Comparison of ENCODE assay signal across 9 cellular contexts in the genomic region with DNA sequence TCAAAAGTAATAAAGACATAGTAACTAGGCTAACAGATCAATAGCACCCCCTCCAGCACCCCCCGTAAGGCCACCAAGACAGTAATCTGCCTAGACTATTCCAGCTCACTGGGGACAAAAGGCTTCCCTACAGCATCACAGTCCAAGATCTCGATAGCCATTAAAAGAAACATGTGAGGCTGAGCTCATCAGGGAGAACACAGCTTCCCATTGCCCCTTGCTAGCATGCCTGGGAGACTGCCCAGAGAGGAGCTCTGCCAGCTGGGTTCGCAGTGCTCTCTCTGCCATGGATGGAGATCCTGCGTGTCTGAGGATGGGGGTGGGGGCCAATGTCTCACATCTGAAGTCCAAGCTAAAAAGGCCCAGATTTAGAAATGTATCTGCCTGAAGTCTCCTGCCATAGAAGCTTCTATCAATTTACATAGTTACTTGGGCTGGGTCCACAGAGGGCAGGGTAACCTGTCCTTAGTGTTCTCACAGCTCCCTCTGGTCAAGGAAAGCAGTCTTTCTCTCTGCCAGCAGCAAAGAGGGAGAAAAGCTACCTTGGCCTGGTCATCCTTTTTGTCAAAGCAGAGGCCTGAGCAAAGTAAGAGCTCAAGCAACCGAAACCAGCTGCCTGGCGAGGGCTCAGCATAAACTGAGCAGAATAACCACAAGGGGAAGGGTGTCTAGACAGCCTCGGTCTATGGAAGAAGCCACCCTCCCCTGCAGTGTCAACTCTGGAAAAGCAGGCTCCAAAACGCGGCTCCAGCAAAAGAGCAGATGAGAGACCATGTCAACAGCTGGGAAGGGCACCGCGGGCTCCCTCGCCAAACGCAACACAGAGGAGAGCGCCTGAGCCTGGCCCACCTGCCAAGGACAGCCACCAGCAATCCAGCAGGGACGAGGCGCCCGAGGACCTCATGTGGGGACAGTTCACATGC. TPM values are rescaled to one million over a fixed set of nuclear protein-coding genes. Genes with fewer than 3 reads are reported as not detected.
DNase-seq lines count a peak whose midpoint lies in the region; ATAC-seq, FAIRE-seq and TF ChIP-seq lines count a peak whose summit lies in the region.
"Had no signal": no experiment of that assay in that cellular context is flagged by ENCODE, and none has a peak within 500 bp of the region (broad histone marks: within the 10 kb centered on the region; RNA-seq: fewer than 3 reads in every experiment).

No MANE protein-coding gene starts in this region.

- BruUV-seq in endothelial cell of umbilical vein (replicated peaks; lab: Mats Ljungman, UMichigan): no TSS peak

- peak; percentile 53 for DNase-seq in activated CD8-positive, alpha-beta memory T cell treated with anti-CD3 and anti-CD28 coated beads, Interleukin-2, amount 10 ng/mL, durations not matched to agents 7 days and 5 days
- DNase-seq in activated CD8-positive, alpha-beta memory T cell treated with anti-CD3 and anti-CD28 coated beads for 24 hours: no peak
- DNase-seq in NCI-H69 (lab: John Stamatoyannopoulos, UW) (peak; percentile 77), endothelial cell of umbilical vein (ENCODE audit: low read depth, low spot score) (peak; percentile 81), nephron progenitor cell (no peak), Kasumi-1 (lab: John Stamatoyannopoulos, UW) (no peak)
- DNase-seq in stimulated activated CD4-positive, alpha-beta T cell treated with anti-CD3 and anti-CD28 coated beads, Interleukin-2, amount 100 ng/mL, for 48 hours: no peak

- POLR2A ChIA-PET in endothelial cell of umbilical vein (lab: Charles Lee): no interaction called here

- no peak overlapping the region for H3K27ac Mint-ChIP-seq in activated CD8-positive, alpha-beta memory T cell treated with anti-CD3 and anti-CD28 coated beads, Interleukin-2, amount 10 ng/mL, durations not matched to agents 7 days and 5 days
- H3K27ac Mint-ChIP-seq in nephron progenitor cell: peak overlapping the region; percentile 29

- no peak overlapping the region for H3K4me3 ChIP-seq in endothelial cell of umbilical vein (replicated peaks in 1 of 3; ENCODE audit: insufficient read depth in 1 of 3, low read depth in 1 of 3, low read length in 3 of 3)

- H3K9me3 Mint-ChIP-seq in activated CD8-positive, alpha-beta memory T cell treated with anti-CD3 and anti-CD28 coated beads, Interleukin-2, amount 10 ng/mL, durations not matched to agents 7 days and 5 days (ENCODE audit: low read depth): peaks cover 3% of the 10 kb centered on the region
- no peaks in the 10 kb centered on the region for H3K9me3 Mint-ChIP-seq in nephron progenitor cell

- H3K4me1 ChIP-seq in endothelial cell of umbilical vein (ENCODE audit: control insufficient read depth, extremely low read depth, insufficient read depth, low read length): peaks cover 38% of the 10 kb centered on the region

- no peaks in the 10 kb centered on the region for H3K36me3 ChIP-seq in endothelial cell of umbilical vein (ENCODE audit: control insufficient read depth in 2 of 2, extremely low read depth in 1 of 2, insufficient read depth in 2 of 2, low read length in 2 of 2)

- ATAC-seq in activated CD8-positive, alpha-beta memory T cell treated with anti-CD3 and anti-CD28 coated beads, Interleukin-2, amount 10 ng/mL, durations not matched to agents 7 days and 5 days: peak; percentile 57
- no peak for ATAC-seq in HG02763 (IDR thresholded peaks at IDR 0.05; ENCODE audit: unreplicated experiment)

- no peak overlapping the region for H3K4me2 ChIP-seq in endothelial cell of umbilical vein (ENCODE audit: insufficient read depth, low read length)

- FAIRE-seq in endothelial cell of umbilical vein (lab: Jason Lieb, UNC): peak; percentile 90
- FAIRE-seq: G401.6 had no signal

- dilution Hi-C loops in endothelial cell of umbilical vein (cut with MboI; ENCODE audit: extremely low pct_ligation_motif_present, low sequenced_read_pairs): no loop called here

- peaks cover 70% of the 10 kb centered on the region for H3K79me2 ChIP-seq in endothelial cell of umbilical vein (ENCODE audit: control insufficient read depth, insufficient read depth, low read length)

- no peak overlapping the region for H3K9ac ChIP-seq in endothelial cell of umbilical vein (replicated peaks; ENCODE audit: extremely low read depth, insufficient read depth, low read length)

- no peak for TF ChIP-seq POLR2A in endothelial cell of umbilical vein (IDR thresholded peaks at IDR 0.05; ENCODE audit: low read depth, low read length)

- H3K4me3 Mint-ChIP-seq in activated CD8-positive, alpha-beta memory T cell treated with anti-CD3 and anti-CD28 coated beads, Interleukin-2, amount 10 ng/mL, durations not matched to agents 7 days and 5 days: no peak overlapping the region
- H3K4me3 Mint-ChIP-seq in nephron progenitor cell: no peak overlapping the region

- no peak for TF ChIP-seq CTCF in endothelial cell of umbilical vein (IDR thresholded peaks at IDR 0.05; ENCODE audit: extremely low read depth in 1 of 2, insufficient read depth in 1 of 2, low read depth in 1 of 2, low read length in 2 of 2)
- TF ChIP-seq CTCF in nephron progenitor cell (IDR thresholded peaks at IDR 0.05): no peak

- CTCF ChIA-PET in activated CD8-positive, alpha-beta memory T cell treated with anti-CD3 and anti-CD28 coated beads, Interleukin-2, amount 10 ng/mL, durations not matched to agents 7 days and 5 days (lab: Charles Lee): interaction anchor here (1.0 to 4.6 kb wide), 7 partner anchors 9 to 19 kb away, joined by 4 to 33 read pairs (median 5); no protein-coding TSS in a partner anchor
- CTCF ChIA-PET in endothelial cell of umbilical vein (lab: Charles Lee): interaction anchor here (0.8 to 2.4 kb wide), 8 partner anchors 8 to 339 kb away, joined by 3 to 23 read pairs (median 4); no protein-coding TSS in a partner anchor

- H2AFZ ChIP-seq in endothelial cell of umbilical vein (ENCODE audit: low read depth, low read length): no peak overlapping the region

- H3K27ac ChIP-seq in endothelial cell of umbilical vein (ENCODE audit: insufficient read depth, low read depth, low read length): peak overlapping the region; percentile 28

- H3K9me1 ChIP-seq in endothelial cell of umbilical vein (replicated peaks; ENCODE audit: control insufficient read depth, extremely low read depth, insufficient read depth, low read length): no peaks in the 10 kb centered on the region

- H3K27me3 ChIP-seq in endothelial cell of umbilical vein (ENCODE audit: control insufficient read depth in 2 of 2, insufficient read depth in 2 of 2, low read length in 2 of 2): no peaks in the 10 kb centered on the region

- H3K36me3 Mint-ChIP-seq in activated CD8-positive, alpha-beta memory T cell treated with anti-CD3 and anti-CD28 coated beads, Interleukin-2, amount 10 ng/mL, durations not matched to agents 7 days and 5 days: peaks cover 25% of the 10 kb centered on the region
- no peaks in the 10 kb centered on the region for H3K36me3 Mint-ChIP-seq in nephron progenitor cell (ENCODE audit: low read depth)

- intact Hi-C loops in endothelial cell of umbilical vein (cut with micrococcal nuclease): no loop called here

- H3K27me3 Mint-ChIP-seq in activated CD8-positive, alpha-beta memory T cell treated with anti-CD3 and anti-CD28 coated beads, Interleukin-2, amount 10 ng/mL, durations not matched to agents 7 days and 5 days: no peaks in the 10 kb centered on the region
- no peaks in the 10 kb centered on the region for H3K27me3 Mint-ChIP-seq in nephron progenitor cell (ENCODE audit: low read depth, poor library complexity)

- no peaks in the 10 kb centered on the region for H4K20me1 ChIP-seq in endothelial cell of umbilical vein (replicated peaks; ENCODE audit: control insufficient read depth, extremely low read depth, insufficient read depth, low read length)

- no peaks in the 10 kb centered on the region for H3K9me3 ChIP-seq in endothelial cell of umbilical vein (replicated peaks; ENCODE audit: control insufficient read depth, insufficient read depth, low read length)

- H3K4me1 Mint-ChIP-seq in activated CD8-positive, alpha-beta memory T cell treated with anti-CD3 and anti-CD28 coated beads, Interleukin-2, amount 10 ng/mL, durations not matched to agents 7 days and 5 days: peaks cover 80% of the 10 kb centered on the region
- peaks cover 71% of the 10 kb centered on the region for H3K4me1 Mint-ChIP-seq in nephron progenitor cell

TF ChIP-seq in endothelial cell of umbilical vein, 7 proteins besides CTCF, POLR2A, EP300 and RAD21:
- TF ChIP-seq, protein P1, sequence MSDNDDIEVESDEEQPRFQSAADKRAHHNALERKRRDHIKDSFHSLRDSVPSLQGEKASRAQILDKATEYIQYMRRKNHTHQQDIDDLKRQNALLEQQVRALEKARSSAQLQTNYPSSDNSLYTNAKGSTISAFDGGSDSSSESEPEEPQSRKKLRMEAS (IDR thresholded peaks at IDR 0.05; ENCODE audit: insufficient read depth, insufficient read length): no peak
- TF ChIP-seq EZH2 (IDR thresholded peaks at IDR 0.05; ENCODE audit: borderline replicate concordance, low read depth, low read length, severe bottlenecking) (no peak), FOS (IDR thresholded peaks at IDR 0.05; ENCODE audit: borderline replicate concordance, insufficient read depth, low read length) (no peak), MYC (IDR thresholded peaks at IDR 0.05; ENCODE audit: low read depth, low read length) (no peak), GATA2 (IDR thresholded peaks at IDR 0.05; ENCODE audit: insufficient read depth, insufficient read length, low read depth, low read length) (no peak), JUN (IDR thresholded peaks at IDR 0.05; ENCODE audit: borderline replicate concordance, insufficient read depth, insufficient read length, low read depth) (no peak), POLR2AphosphoS5 (IDR thresholded peaks at IDR 0.05; ENCODE audit: insufficient read depth, low read depth, low read length) (no peak)

RNA-seq across cellular contexts. Expression of gene LRIG1, which starts 17.6 kb away (rescaled TPM):
- total RNA-seq in activated CD8-positive, alpha-beta memory T cell treated with anti-CD3 and anti-CD28 coated beads, Interleukin-2, amount 10 ng/mL, durations not matched to agents 7 days and 5 days: 10 to 100 TPM; 21.0 to 31.6 TPM
- 42.0 and 52.2 TPM in 2 replicates for total RNA-seq in endothelial cell of umbilical vein
- polyA plus RNA-seq in endothelial cell of umbilical vein: 42.9 and 50.3 TPM in 2 replicates
- polyA plus RNA-seq in endothelial cell of umbilical vein (2011; cell fraction: cytosol; rRNA removed): 39.7 and 42.1 TPM in 2 replicates
- polyA plus RNA-seq in endothelial cell of umbilical vein (2011; cell fraction: nucleus; rRNA removed): 95.9 and 117 TPM in 2 replicates
- 27.0 and 38.8 TPM in 2 replicates for polyA plus RNA-seq in endothelial cell of umbilical vein (2012)
- 133 and 193 TPM in 2 replicates for polyA minus RNA-seq in endothelial cell of umbilical vein
- polyA minus RNA-seq in endothelial cell of umbilical vein (2011; cell fraction: cytosol; rRNA and poly(A)+ RNA removed): 1.8 TPM
- 67.0 and 113 TPM in 2 replicates for polyA minus RNA-seq in endothelial cell of umbilical vein (2011; cell fraction: nucleus; rRNA and poly(A)+ RNA removed)

Comparison
In these comparisons a context has a peak if more than half of its experiments do, and no peak if none do; other contexts are left out.
1. DNase-seq: peak in activated CD8-positive, alpha-beta memory T cell treated with anti-CD3 and anti-CD28 coated beads, Interleukin-2, amount 10 ng/mL, durations not matched to agents 7 days and 5 days (single experiment), NCI-H69 (single experiment) and endothelial cell of umbilical vein (single experiment); none in activated CD8-positive, alpha-beta memory T cell treated with anti-CD3 and anti-CD28 coated beads for 24 hours (single experiment), nephron progenitor cell (single experiment), stimulated activated CD4-positive, alpha-beta T cell treated with anti-CD3 and anti-CD28 coated beads, Interleukin-2, amount 100 ng/mL, for 48 hours (0 of 2) and Kasumi-1 (0 of 2).